8 cellular contexts compared by ENCODE assay signal in the genomic region with DNA sequence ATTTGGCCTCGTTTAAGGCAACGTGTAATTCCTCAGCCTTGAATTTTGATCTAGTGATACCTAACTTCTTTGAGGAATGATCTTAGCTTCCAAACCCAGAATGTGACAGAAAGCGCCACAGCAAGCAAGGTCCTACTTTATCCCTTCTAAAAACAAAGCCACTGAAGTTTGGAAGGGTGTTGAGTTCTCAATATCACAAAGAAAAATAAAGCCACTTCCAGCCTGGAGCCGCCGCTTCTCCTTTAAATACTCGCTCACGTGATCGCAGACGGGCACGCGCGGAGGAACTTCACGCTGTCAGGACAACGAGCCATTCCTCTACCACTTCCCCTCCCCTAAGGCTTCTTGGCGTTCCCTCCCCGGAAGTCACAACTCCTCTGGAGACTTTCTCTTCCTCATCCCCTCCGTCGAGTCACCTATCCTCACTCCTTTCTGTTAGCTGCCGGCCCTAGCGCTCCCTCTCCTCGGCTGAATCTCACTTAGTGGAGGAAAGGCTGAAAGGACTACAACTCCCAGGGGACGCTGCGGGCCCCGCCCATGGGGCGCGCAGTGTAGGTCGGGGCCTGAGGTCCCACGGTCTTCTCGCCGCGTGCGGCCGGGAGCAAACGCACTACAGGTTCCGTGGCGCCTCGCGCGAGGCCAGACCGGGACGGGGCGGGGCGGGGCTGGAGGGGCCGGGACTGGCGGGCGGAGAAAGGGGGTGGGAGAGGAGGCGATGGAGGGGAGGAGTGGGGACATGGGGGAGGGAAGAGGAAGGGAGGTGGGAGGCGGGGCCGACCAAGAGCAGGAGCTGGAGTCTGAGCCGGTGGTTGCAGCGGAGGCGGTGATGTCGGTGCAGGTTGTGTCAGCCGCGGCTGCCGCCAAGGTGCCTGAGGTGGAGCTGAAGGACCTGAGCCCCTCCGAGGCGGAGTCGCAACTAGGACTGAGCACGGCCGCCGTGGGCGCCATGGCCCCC. TPM values are rescaled to one million over a fixed set of nuclear protein-coding genes. Genes with fewer than 3 reads are reported as not detected.
A peak's percentile ranks its signal among the peaks of the same experiment; 100 is the strongest.
DNase-seq lines count a peak whose midpoint lies in the region; ATAC-seq, FAIRE-seq and TF ChIP-seq lines count a peak whose summit lies in the region.

AHCYL2 (plus strand) TSS at position 780 of the 955 bp plus-strand sequence.

- H3K4me1 ChIP-seq in keratinocyte (ENCODE audit: control insufficient read depth, extremely low read depth, insufficient read depth, low read length), result peaks cover 36% of the 10 kb centered on the region

- DNase-seq in Ammon's horn (ENCODE audit: low spot score), result peak; percentile 99
- peak; percentile 95 for DNase-seq in NCI-H460 (ENCODE audit: extremely low read depth, low read depth)
- peak; percentile 98 for DNase-seq in cerebellar cortex (ENCODE audit: low spot score)
- DNase-seq in keratinocyte (ENCODE audit: low read depth, low spot score), result peak; percentile 73
- peak; percentile 90 to 96 (median 96) for DNase-seq in stimulated activated CD4-positive, alpha-beta T cell treated with anti-CD3 and anti-CD28 coated beads, Interleukin-12 subunit alpha, Interleukin-12 subunit beta, amount 100 ng/mL, for 48 hours (ENCODE audit: low read depth in 2 of 3, low spot score in 1 of 3)

- peak; percentile 72 for FAIRE-seq in keratinocyte (lab: Jason Lieb, UNC)

- H3K9ac ChIP-seq in keratinocyte (ENCODE audit: control insufficient read depth, extremely low read depth, insufficient read depth, low read length), result peak within 1 kb of the TSS; percentile 84

- H3K36me3 ChIP-seq in keratinocyte (ENCODE audit: control insufficient read depth in 2 of 2, extremely low read depth in 1 of 2, insufficient read depth in 2 of 2, low read length in 2 of 2), result no peaks in the 10 kb centered on the region

- peak; percentile 90 for ATAC-seq in HG03432 (IDR thresholded peaks at IDR 0.05; ENCODE audit: unreplicated experiment)
- peak; percentile 94 for ATAC-seq in activated CD4-positive, CD25-positive, alpha-beta regulatory T cell treated with anti-CD3 and anti-CD28 coated beads, Interleukin-2, amount 50 U/mL, for 24 hours

- H3K4me3 ChIP-seq in keratinocyte (ENCODE audit: control insufficient read depth in 2 of 3, extremely low read depth in 1 of 3, insufficient read depth in 2 of 3, low read depth in 1 of 3, low read length in 3 of 3), result peak within 1 kb of the TSS; percentile 73 to 82 (median 74)

- H2AFZ ChIP-seq in keratinocyte (ENCODE audit: control insufficient read depth, low read length), result peak within 1 kb of the TSS; percentile 99

- peak within 1 kb of the TSS; percentile 91 for H3K27ac ChIP-seq in keratinocyte (ENCODE audit: control insufficient read depth, insufficient read depth, low read length)

- no peaks in the 10 kb centered on the region for H3K27me3 ChIP-seq in keratinocyte (ENCODE audit: control insufficient read depth, extremely low read depth, insufficient read depth, low read length)

- peak; percentile 68 for TF ChIP-seq POLR2A in GM19193 (IDR thresholded peaks at IDR 0.05; ENCODE audit: extremely low read depth, insufficient read depth, insufficient read length)

- no peaks in the 10 kb centered on the region for H4K20me1 ChIP-seq in keratinocyte (ENCODE audit: control insufficient read depth, extremely low read depth, insufficient read depth, low read length)

- H3K9me3 ChIP-seq in keratinocyte (ENCODE audit: control insufficient read depth, low read depth, low read length), result no peaks in the 10 kb centered on the region

- H3K79me2 ChIP-seq in keratinocyte (ENCODE audit: control insufficient read depth, insufficient read depth, low read length), result peaks cover 34% of the 10 kb centered on the region

- dilution Hi-C loops in keratinocyte (cut with MboI; ENCODE audit: extremely low pct_ligation_motif_present, low sequenced_read_pairs), result no loop called here

- H3K9me1 ChIP-seq in keratinocyte (ENCODE audit: control insufficient read depth, extremely low read depth, insufficient read depth, low read length), result no peaks in the 10 kb centered on the region

- no peak for TF ChIP-seq CTCF in keratinocyte (optimal IDR thresholded peaks at IDR 0.05 in 1 of 3, IDR thresholded peaks at IDR 0.05 in 1 of 3, conservative IDR thresholded peaks at IDR 0.05 in 1 of 3; ENCODE audit: extremely low read depth in 1 of 3, insufficient read depth in 2 of 3, low read length in 3 of 3)

- peak within 1 kb of the TSS; percentile 98 for H3K4me2 ChIP-seq in keratinocyte (ENCODE audit: control insufficient read depth, extremely low read depth, insufficient read depth, low read depth, low read length)

RNA-seq across cellular contexts. Expression of gene AHCYL2, which starts in this region (rescaled TPM):
- 22.1 and 23.5 TPM in 2 replicates for total RNA-seq in NCI-H460 (2014; rRNA removed; shearing (Covaris generic))
- polyA plus RNA-seq in NCI-H460 (2014; cell fraction: nucleus; rRNA removed), result 16.1 and 17.7 TPM in 2 replicates
- 21.9 to 39.5 TPM (median 32.8 TPM) in 3 replicates for polyA plus RNA-seq in keratinocyte
- 21.9 TPM for polyA plus RNA-seq in keratinocyte (2011; ENCODE audit: low read depth)
- 25.6 and 36.9 TPM in 2 replicates for polyA plus RNA-seq in keratinocyte (2011; cell fraction: cytosol; rRNA removed)
- 45.9 and 48.0 TPM in 2 replicates for polyA plus RNA-seq in keratinocyte (2011; cell fraction: nucleus; rRNA removed)
- polyA plus RNA-seq in keratinocyte (2012; ENCODE audit: low replicate concordance), result 9.4 and 13.8 TPM in 2 replicates
- polyA minus RNA-seq in keratinocyte, result 38.2 to 49.5 TPM (median 47.0 TPM) in 3 replicates
- 24.7 TPM for polyA minus RNA-seq in keratinocyte (2011; cell fraction: cytosol; rRNA and poly(A)+ RNA removed)
- polyA minus RNA-seq in keratinocyte (2011; cell fraction: nucleus; rRNA and poly(A)+ RNA removed), result 25.0 and 50.1 TPM in 2 replicates

Comparison
In these comparisons a context has a peak if more than half of its experiments do, and no peak if none do; other contexts are left out.
1. Peak in every context shown above with its lines: DNase-seq, ATAC-seq, H3K4me3 ChIP-seq and H3K27ac ChIP-seq.